Comparison of ENCODE assay signal across 9 cellular contexts in the genomic region with DNA sequence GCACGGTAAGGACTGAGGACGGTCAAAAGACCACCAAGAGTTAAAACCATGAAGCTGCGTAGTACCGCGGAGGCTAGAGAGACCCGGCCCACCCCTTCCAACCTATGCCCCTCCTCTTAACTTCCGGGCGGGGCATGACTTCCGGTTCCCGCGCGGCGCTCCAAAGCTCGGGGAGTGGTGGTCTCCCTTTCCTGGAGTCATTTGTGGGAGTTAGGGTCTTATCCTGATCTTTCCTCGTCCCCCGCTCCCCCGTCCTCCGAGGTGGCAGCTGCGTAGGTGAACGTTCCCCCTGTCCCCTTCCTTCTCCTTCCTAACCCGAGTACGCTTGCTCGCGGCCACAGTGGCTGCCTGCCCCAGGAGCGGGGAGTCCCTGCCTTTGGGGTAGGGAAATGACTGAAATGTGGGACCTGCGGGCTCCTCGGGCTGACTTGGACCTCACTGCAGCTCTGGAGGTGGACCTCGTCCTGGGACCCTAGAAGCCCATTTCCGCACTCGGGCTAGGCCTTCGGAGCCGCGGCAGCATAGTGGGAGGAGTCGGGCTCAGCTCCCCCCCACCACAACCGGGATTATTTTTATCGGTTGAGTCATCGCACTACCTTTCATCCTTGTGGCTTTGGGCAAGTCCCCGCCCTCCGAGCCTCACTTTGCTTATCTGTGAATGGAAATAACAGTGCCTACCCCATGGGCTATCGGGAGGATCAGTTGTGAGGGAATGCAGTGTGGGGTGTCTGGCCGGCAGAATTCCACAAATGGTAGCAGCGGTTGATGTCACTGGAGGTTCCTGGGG. TPM values are rescaled to one million over a fixed set of nuclear protein-coding genes. Genes with fewer than 3 reads are reported as not detected.
A peak's percentile ranks its signal among the peaks of the same experiment; 100 is the strongest.
DNase-seq lines count a peak whose midpoint lies in the region; ATAC-seq, FAIRE-seq and TF ChIP-seq lines count a peak whose summit lies in the region.
"Had no signal": no experiment of that assay in that cellular context is flagged by ENCODE, and none has a peak within 500 bp of the region (broad histone marks: within the 10 kb centered on the region; RNA-seq: fewer than 3 reads in every experiment).

No MANE protein-coding gene starts in this region.

- peak; percentile 67 for ATAC-seq in HG03439 (IDR thresholded peaks at IDR 0.05; ENCODE audit: unreplicated experiment)

- peak overlapping the region; percentile 96 for H3K27ac Mint-ChIP-seq in chondrocyte (ENCODE audit: unreplicated experiment)

- no peaks in the 10 kb centered on the region for H3K36me3 Mint-ChIP-seq in chondrocyte (ENCODE audit: low read depth)

- peak overlapping the region; percentile 95 for H3K4me3 Mint-ChIP-seq in chondrocyte (ENCODE audit: unreplicated experiment)

- H3K27me3 Mint-ChIP-seq in chondrocyte (ENCODE audit: low read depth): no peaks in the 10 kb centered on the region

- DNase-seq in Ammon's horn (ENCODE audit: low spot score) (peak; percentile 81), GM19239 (ENCODE audit: insufficient read length, low spot score) (peak; percentile 61), NCI-H510A treated with DMSO at 0.1 percent for 48 hours (lab: John Stamatoyannopoulos, UW) (peak; percentile 92), chondrocyte (ENCODE audit: low spot score) (peak; percentile 94), kidney tubule cell (ENCODE audit: low spot score) (peak; percentile 95)
- DNase-seq in activated CD4-positive, alpha-beta T cell treated with anti-CD3 and anti-CD28 coated beads for 24 hours (ENCODE audit: low read depth in 2 of 2): peak; percentile 80 to 84
- peak; percentile 84 to 88 for DNase-seq in stimulated activated CD4-positive, alpha-beta T cell treated with anti-CD3 and anti-CD28 coated beads, Interleukin-15, amount 100 ng/mL, for 48 hours (ENCODE audit: low read depth in 2 of 2)

- no peak for TF ChIP-seq CTCF in chondrocyte (IDR thresholded peaks at IDR 0.05)

- peaks cover 28% of the 10 kb centered on the region for H3K4me1 Mint-ChIP-seq in chondrocyte (ENCODE audit: low read depth)

- FAIRE-seq in GM19239 (lab: Jason Lieb, UNC): peak; percentile 98

- no peaks in the 10 kb centered on the region for H3K9me3 Mint-ChIP-seq in chondrocyte (ENCODE audit: low read depth)

RNA-seq across cellular contexts. Expression of a gene that starts 24.1 kb away (rescaled TPM):
- total RNA-seq in chondrocyte: not detected in 3 replicates
- total RNA-seq: activated CD8-positive, alpha-beta memory T cell treated with anti-CD3 and anti-CD28 coated beads for 36 hours had no signal

RNA-seq across cellular contexts. Expression of a gene that starts 26.9 kb away (rescaled TPM):
- 250 to 272 TPM (median 259 TPM) in 3 replicates for total RNA-seq in chondrocyte

RNA-seq across cellular contexts. Expression of a gene that starts 48.7 kb away (rescaled TPM):
- total RNA-seq in chondrocyte: not detected in 3 replicates
- total RNA-seq: activated CD8-positive, alpha-beta memory T cell treated with anti-CD3 and anti-CD28 coated beads for 36 hours had no signal

Comparison
In these comparisons a context has a peak if more than half of its experiments do, and no peak if none do; other contexts are left out.
1. Peak in every context shown above with its lines: DNase-seq and ATAC-seq.